ENCODE assay signal across 8 cellular contexts in the genomic region with DNA sequence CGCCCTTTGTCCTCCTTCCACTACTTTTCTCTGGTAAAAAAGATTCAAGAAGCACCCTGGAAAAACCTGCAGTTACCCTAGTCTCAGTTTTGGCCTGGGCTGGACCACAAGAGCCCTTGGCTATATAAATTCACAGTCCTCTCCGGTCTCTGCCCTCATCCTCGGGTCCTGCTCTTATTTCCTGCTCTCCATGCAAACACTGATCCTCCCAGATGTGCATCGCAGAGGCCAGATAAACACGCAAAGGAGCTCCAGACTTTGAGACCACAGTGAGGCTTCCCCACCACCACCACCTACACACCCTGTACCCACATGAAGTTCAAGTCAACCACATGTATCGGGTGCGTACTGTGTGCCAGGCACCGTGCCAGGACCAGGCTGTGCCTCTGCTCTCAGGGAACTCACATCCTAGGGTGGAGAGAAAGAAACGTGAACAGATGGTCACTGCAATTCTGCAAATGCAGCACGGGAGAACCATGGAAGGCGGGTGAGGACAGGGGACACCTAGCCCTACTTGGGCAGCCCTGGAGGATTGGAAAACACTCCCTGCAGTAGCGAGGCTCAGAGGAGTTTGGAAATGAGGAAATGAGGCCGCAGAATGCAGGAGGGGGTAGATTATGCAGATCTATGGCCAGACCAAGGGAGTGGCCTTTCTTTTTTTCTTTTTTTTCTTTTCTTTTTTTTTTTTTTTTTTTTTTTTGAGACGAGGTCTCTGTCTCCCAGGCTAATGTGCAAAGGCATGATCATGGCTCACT. TPM values are rescaled to one million over a fixed set of nuclear protein-coding genes. Genes with fewer than 3 reads are reported as not detected.
DNase-seq lines count a peak whose midpoint lies in the region; ATAC-seq and TF ChIP-seq lines count a peak whose summit lies in the region.

No MANE protein-coding gene starts in this region.

- ATAC-seq in HG03066 (IDR thresholded peaks at IDR 0.05; ENCODE audit: low read depth, unreplicated experiment) (peak; percentile 11), GM18873 (IDR thresholded peaks at IDR 0.05; ENCODE audit: low FRiP score, unreplicated experiment) (no peak)

- no peak for TF ChIP-seq POLR2A in uterus (IDR thresholded peaks at IDR 0.05)

- H3K27me3 ChIP-seq in neutrophil (no peaks in the 10 kb centered on the region), uterus (no peaks in the 10 kb centered on the region)

- DNase-seq in DMS79 treated with DMSO at 0.1 percent for 48 hours (lab: John Stamatoyannopoulos, UW) = peak; percentile 80
- peak; percentile 83 for DNase-seq in RPMI7951 (ENCODE audit: low read depth)
- DNase-seq in activated effector memory CD4-positive, alpha-beta T cell treated with anti-CD3 and anti-CD28 coated beads, Interleukin-2, amount 50 U/mL, for 16 hours = peak; percentile 84
- DNase-seq in fibroblast of villous mesenchyme (ENCODE audit: low read depth) = peak; percentile 67
- peak; percentile 68 to 75 for DNase-seq in uterus

- peak overlapping the region; percentile 99 for H3K27ac ChIP-seq in neutrophil
- H3K27ac ChIP-seq in uterus = peak overlapping the region; percentile 93 to 94

- no peaks in the 10 kb centered on the region for H3K9me3 ChIP-seq in neutrophil
- no peaks in the 10 kb centered on the region for H3K9me3 ChIP-seq in uterus

- TF ChIP-seq CTCF in fibroblast of villous mesenchyme (IDR thresholded peaks at IDR 0.05; ENCODE audit: insufficient read depth, low read depth, low read length) = no peak
- TF ChIP-seq CTCF in neutrophil (IDR thresholded peaks at IDR 0.05) = no peak
- no peak for TF ChIP-seq CTCF in uterus (IDR thresholded peaks at IDR 0.05)

- intact Hi-C loops in uterus (cut with DNase I; ENCODE audit: low total_unique reads) = loop anchor here (10.0 kb wide), 1 partner anchor 58 kb away; no protein-coding TSS in a partner anchor

- H3K4me1 ChIP-seq in neutrophil (ENCODE audit: control insufficient read depth in 1 of 2, insufficient read depth in 1 of 2, low read depth in 1 of 2, low read length in 1 of 2) (peaks cover 60 to 61% of the 10 kb centered on the region in 2 experiments), uterus (peaks cover 0 to 17% of the 10 kb centered on the region in 2 donors)

- H3K36me3 ChIP-seq in neutrophil (peaks cover 39% of the 10 kb centered on the region), uterus (no peaks in the 10 kb centered on the region)

- peak overlapping the region; percentile 53 for H3K4me3 ChIP-seq in fibroblast of villous mesenchyme (ENCODE audit: low read depth, low read length)
- peak overlapping the region; percentile 60 to 78 for H3K4me3 ChIP-seq in neutrophil (ENCODE audit: low read depth in 1 of 2, low read length in 1 of 2)
- H3K4me3 ChIP-seq in uterus = peak overlapping the region; percentile 37 to 51

RNA-seq across cellular contexts. Expression of a gene that starts 7.5 kb away (rescaled TPM):
- 62.4 and 87.2 TPM in 2 replicates for total RNA-seq in RPMI7951 (2014; rRNA removed; shearing (Covaris generic))
- 63.5 and 66.9 TPM in 2 replicates for total RNA-seq in fibroblast of villous mesenchyme
- 100 to 1,000 TPM in 2 of 4 donors, 10 to 100 TPM in 2; 48.8 to 198 (median 76.8) TPM for total RNA-seq in uterus

RNA-seq across cellular contexts. Expression of a gene that starts 11.8 kb away (rescaled TPM):
- total RNA-seq in RPMI7951 (2014; rRNA removed; shearing (Covaris generic)) = not detected in 2 replicates
- total RNA-seq in fibroblast of villous mesenchyme (under 0.01 TPM in 1 of 2 replicates, not detected in the other), uterus (under 1 TPM in 3 of 4 donors, not detected in 1; 0.28 to 0.59 (median 0.51) TPM)

RNA-seq across cellular contexts. Expression of a gene that starts 25.1 kb away (rescaled TPM):
- total RNA-seq in RPMI7951 (2014; rRNA removed; shearing (Covaris generic)) = under 0.01 and 0.10 TPM in 2 replicates
- total RNA-seq in fibroblast of villous mesenchyme (under 0.01 and 0.43 TPM in 2 replicates), uterus (10 to 100 TPM in 1 of 4 donors, 1 to 10 TPM in 1, under 1 TPM in 2; 0.26 to 14.0 (median 4.2) TPM)

RNA-seq across cellular contexts. Expression of a gene that starts 50.5 kb away (rescaled TPM):
- not detected in 2 replicates for total RNA-seq in RPMI7951 (2014; rRNA removed; shearing (Covaris generic))
- total RNA-seq in fibroblast of villous mesenchyme (0.43 TPM in 1 of 2 replicates, not detected in the other), uterus (under 1 TPM in 2 of 4 donors, not detected in 2; 0.85 to 0.97 TPM)
